ENCODE assay signal across 1 cellular context in the genomic region with DNA sequence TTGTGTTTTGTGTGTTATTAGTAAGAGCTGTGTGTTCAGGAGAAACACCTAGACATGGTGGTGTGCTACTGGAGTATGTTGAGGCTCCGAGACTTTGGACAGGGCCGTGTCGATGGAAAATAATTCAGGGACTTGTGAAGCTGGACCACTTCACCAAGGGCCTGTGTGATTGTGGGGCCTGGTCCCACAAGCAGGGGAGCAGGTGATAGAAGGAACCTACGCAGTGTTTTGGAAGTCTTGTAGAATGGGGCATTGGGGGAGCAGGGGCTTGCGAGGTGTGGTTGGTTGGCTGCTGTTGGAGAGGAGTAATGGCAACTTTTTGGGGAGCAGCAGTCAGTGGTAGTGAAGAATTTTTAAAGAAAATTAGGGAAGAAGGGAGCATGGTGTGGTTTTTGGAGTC.
TF ChIP-seq lines count a peak whose summit lies in the region.

No MANE protein-coding gene starts in this region.

TF ChIP-seq in H1, 55 proteins besides CTCF, POLR2A, EP300 and RAD21:
- TF ChIP-seq HDAC2 (IDR thresholded peaks at IDR 0.05; ENCODE audit: borderline replicate concordance in 1 of 2, low read depth in 2 of 2, low read length in 2 of 2) = no peak
- no peak for TF ChIP-seq TCF12 (IDR thresholded peaks at IDR 0.05; ENCODE audit: low read depth, low read length)
- TF ChIP-seq HDAC6 (IDR thresholded peaks at IDR 0.05; ENCODE audit: low read depth, low read length) = no peak
- no peak for TF ChIP-seq CBX8 (IDR thresholded peaks at IDR 0.05; ENCODE audit: borderline replicate concordance, low read depth, low read length)
TF ChIP-seq in H1: peak in this region for 0.
